29 cellular contexts compared by ENCODE assay signal in genomic region chr4:154872198-154872597, GRCh38.
"Had no signal": no experiment of that assay in that cellular context is flagged by ENCODE, and none has a peak within 500 bp of the region (broad histone marks: within the 10 kb centered on the region; RNA-seq: fewer than 3 reads in every experiment).

No MANE protein-coding gene starts in this region.

- H3K4me1 Mint-ChIP-seq: immature natural killer cell; naive thymus-derived CD8-positive, alpha-beta T cell; stimulated activated memory B cell treated with anti-CD40 and anti-IgM and Interleukin-4, amounts not matched to agents 10 μg/mL and 1 μg/mL and 100 μg/mL, for 72 hours; stimulated activated naive CD8-positive, alpha-beta T cell treated with anti-CD3 and anti-CD28 coated beads, Interleukin-15, amount 100 ng/mL, for 72 hours had no signal

- H3K9me3 ChIP-seq: neutrophil, ovary, right lobe of liver, vagina had no signal

- DNase-seq: hippocampal formation; immature natural killer cell; kidney; left colon; left lung; lower lobe of right lung; mammary epithelial cell; mesenchymal stem cell; naive thymus-derived CD8-positive, alpha-beta T cell; occipital lobe; ovary; right lobe of liver; stimulated activated CD4-positive, alpha-beta T cell treated with anti-CD3 and anti-CD28 coated beads, Interleukin-1b, Interleukin-23, amount 100 ng/mL, for 48 hours; stimulated activated CD4-positive, alpha-beta T cell treated with anti-CD3 and anti-CD28 coated beads, Interleukin-2, amount 100 ng/mL, for 48 hours; stimulated activated CD4-positive, alpha-beta T cell treated with anti-CD3 and anti-CD28 coated beads, Interleukin-4, amount 100 ng/mL, for 4 hours; stimulated activated CD8-positive, alpha-beta memory T cell treated with anti-CD3 and anti-CD28 coated beads, Interleukin-4, amount 100 ng/mL, for 48 hours; stimulated activated naive CD4-positive, alpha-beta T cell treated with Interleukin-2 at 50 U/mL for 16 hours; stimulated activated naive CD8-positive, alpha-beta T cell treated with anti-CD3 and anti-CD28 coated beads, Interleukin-15, amount 100 ng/mL, for 72 hours; substantia nigra; transverse colon; upper lobe of left lung had no signal

- H3K4me3 Mint-ChIP-seq: immature natural killer cell; naive thymus-derived CD8-positive, alpha-beta T cell; nephron; neural crest cell; stimulated activated memory B cell treated with anti-CD40 and anti-IgM and Interleukin-4, amounts not matched to agents 10 μg/mL and 1 μg/mL and 100 μg/mL, for 72 hours; stimulated activated naive CD8-positive, alpha-beta T cell treated with anti-CD3 and anti-CD28 coated beads, Interleukin-15, amount 100 ng/mL, for 72 hours had no signal

- H3K36me3 ChIP-seq: left lung, lower lobe of right lung, neutrophil, ovary, right atrium auricular region, right lobe of liver, transverse colon, upper lobe of left lung, vagina had no signal

- H3K27me3 Mint-ChIP-seq: progenitor cell of endocrine pancreas; stimulated activated naive CD8-positive, alpha-beta T cell treated with anti-CD3 and anti-CD28 coated beads, Interleukin-15, amount 100 ng/mL, for 72 hours had no signal

- H3K4me2 ChIP-seq: smooth muscle cell had no signal

- H3K4me1 ChIP-seq: left lung, lower lobe of right lung, right atrium auricular region, right lobe of liver, transverse colon, upper lobe of left lung, vagina had no signal

- H3K27ac ChIP-seq: left lung, lower lobe of right lung, neutrophil, ovary, right atrium auricular region, right lobe of liver, transverse colon, upper lobe of left lung, vagina had no signal

- H3K36me3 Mint-ChIP-seq: stimulated activated memory B cell treated with anti-CD40 and anti-IgM and Interleukin-4, amounts not matched to agents 10 μg/mL and 1 μg/mL and 100 μg/mL, for 72 hours had no signal

- H3K27me3 ChIP-seq: left lung, neutrophil, ovary, right atrium auricular region, right lobe of liver, transverse colon, upper lobe of left lung, vagina had no signal

- H3K4me3 ChIP-seq: left lung, lower lobe of right lung, ovary, right atrium auricular region, right lobe of liver, smooth muscle cell, transverse colon, upper lobe of left lung, vagina had no signal

- H3K27ac Mint-ChIP-seq: immature natural killer cell; naive thymus-derived CD8-positive, alpha-beta T cell; nephron; progenitor cell of endocrine pancreas; stimulated activated memory B cell treated with anti-CD40 and anti-IgM and Interleukin-4, amounts not matched to agents 10 μg/mL and 1 μg/mL and 100 μg/mL, for 72 hours; stimulated activated naive CD8-positive, alpha-beta T cell treated with anti-CD3 and anti-CD28 coated beads, Interleukin-15, amount 100 ng/mL, for 72 hours had no signal
